ENCODE assay signal across 23 cellular contexts in the genomic region with DNA sequence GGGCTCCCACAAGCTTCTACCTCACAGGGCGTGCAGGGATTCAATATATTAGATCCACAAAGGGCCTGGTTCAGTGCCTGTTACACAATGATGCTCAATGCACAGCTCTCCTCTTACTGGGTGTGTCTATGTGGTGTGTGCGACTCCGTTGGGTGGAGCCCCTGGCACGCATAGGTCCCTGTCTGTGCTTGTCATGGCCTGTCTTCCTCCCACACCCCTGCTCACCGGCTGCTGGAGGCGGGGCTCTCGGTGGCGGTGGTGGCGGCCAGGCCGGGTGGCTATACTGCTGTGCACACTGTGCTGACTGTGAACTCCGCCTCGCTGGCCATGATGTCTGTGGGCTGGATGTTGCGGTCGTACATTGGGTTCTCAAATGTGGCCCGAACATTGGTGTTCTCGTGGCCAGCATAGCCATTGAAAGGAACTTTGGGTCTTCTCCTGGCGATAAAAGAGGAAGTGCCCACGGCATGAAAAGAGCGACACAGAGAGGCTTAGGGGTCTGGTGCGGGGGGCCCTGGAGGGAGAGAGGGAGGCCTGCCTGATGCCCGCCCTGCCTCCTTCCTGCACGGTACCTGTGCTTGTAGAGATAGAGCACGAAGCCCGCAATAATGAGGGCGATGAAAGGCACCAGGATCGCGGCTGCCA. TPM values are rescaled to one million over a fixed set of nuclear protein-coding genes. Genes with fewer than 3 reads are reported as not detected.
A peak's percentile ranks its signal among the peaks of the same experiment; 100 is the strongest.
DNase-seq lines count a peak whose midpoint lies in the region; ATAC-seq, FAIRE-seq and TF ChIP-seq lines count a peak whose summit lies in the region.
"Had no signal": no experiment of that assay in that cellular context is flagged by ENCODE, and none has a peak within 500 bp of the region (broad histone marks: within the 10 kb centered on the region; RNA-seq: fewer than 3 reads in every experiment).

No MANE protein-coding gene starts in this region.

- CTCF ChIA-PET in HEK293 (lab: Yijun Ruan, JAX): interaction anchor here (0.6 kb wide), 1 partner anchor 30 kb away, joined by 3 read pairs; no protein-coding TSS in a partner anchor
- CTCF ChIA-PET in K562 (lab: Yijun Ruan, JAX; ENCODE audit: low intra/inter-chr PET ratio): interaction anchor here (0.7 kb wide), 1 partner anchor 408 kb away, joined by 4 read pairs; no protein-coding TSS in a partner anchor

- no peaks in the 10 kb centered on the region for H3K4me1 ChIP-seq in HEK293 (ENCODE audit: control insufficient read depth, insufficient read depth, low read length)
- peaks cover 0 to 6% of the 10 kb centered on the region in 2 experiments; a peak in 2 of 5 replicates for H3K4me1 ChIP-seq in K562 (replicated peaks in 1 of 2; ENCODE audit: control insufficient read depth in 2 of 2, insufficient read depth in 2 of 2, low read length in 2 of 2)
- H3K4me1 ChIP-seq in colonic mucosa: no peaks in the 10 kb centered on the region

- H3K27ac ChIP-seq in HEK293 (ENCODE audit: extremely low read depth, low read depth, low read length) (no peak overlapping the region), K562 (ENCODE audit: extremely low read depth, low read depth, low read length) (no peak overlapping the region), colonic mucosa (no peak overlapping the region)
- H3K27ac ChIP-seq: C4-2B, KMS-11 had no signal

- no peak overlapping the region for H3K4me3 ChIP-seq in HEK293 (ENCODE audit: low read depth, low read length)
- no peak overlapping the region for H3K4me3 ChIP-seq in NB4 (ENCODE audit: low read depth, low read length)
- no peak overlapping the region; the same call in 1 of the 2 replicates for H3K4me3 ChIP-seq in K562
- H3K4me3 ChIP-seq in MG63: no peak overlapping the region
- H3K4me3 ChIP-seq in colonic mucosa: no peak overlapping the region

- WGBS in K562 (ENCODE audit: insufficient coverage, low coverage, missing lambda C conversion rate): 1% methylated on average over 27 of the region's 27 CpGs

- H3K27me3 ChIP-seq in K562 (ENCODE audit: control insufficient read depth in 2 of 2, insufficient read depth in 2 of 2, low read length in 2 of 2) (peaks cover 39 to 71% of the 10 kb centered on the region in 2 experiments), MG63 (no peaks in the 10 kb centered on the region), colonic mucosa (no peaks in the 10 kb centered on the region)

- in situ Hi-C loops in K562 (cut with MboI): no loop called here

- intact Hi-C loops in K562 (cut with micrococcal nuclease) (loop anchor here (10.0 kb wide), 1 partner anchor 85 kb away; no protein-coding TSS in a partner anchor), colonic mucosa (cut with DNase I) (no loop called here)

- POLR2A ChIA-PET in HEK293 (lab: Yijun Ruan, JAX): no interaction called here
- POLR2A ChIA-PET in K562 (lab: Yijun Ruan, JAX): interaction anchor here (0.7 kb wide), 1 partner anchor 73 kb away, joined by 3 read pairs; no protein-coding TSS in a partner anchor

- 0 out of 2 replicates have a peak, but pooled peaks cover 6% of the 10 kb centered on the region for H4K20me1 ChIP-seq in K562 (replicated peaks; ENCODE audit: control insufficient read depth, insufficient read depth, low read length)

- TF ChIP-seq EP300 in K562 (IDR thresholded peaks at IDR 0.05; ENCODE audit: low read length): no peak

- H3K36me3 ChIP-seq in HEK293 (ENCODE audit: control insufficient read depth in 2 of 2, insufficient read depth in 1 of 2, low read length in 2 of 2): no peaks in the 10 kb centered on the region
- no peaks in the 10 kb centered on the region for H3K36me3 ChIP-seq in K562 (ENCODE audit: control insufficient read depth, insufficient read depth, low read length)
- H3K36me3 ChIP-seq in MG63: no peaks in the 10 kb centered on the region
- no peaks in the 10 kb centered on the region for H3K36me3 ChIP-seq in colonic mucosa

- TF ChIP-seq CTCF in HEK293 (tag by site-specific recombination; IDR thresholded peaks at IDR 0.05) (no peak), NB4 (IDR thresholded peaks at IDR 0.05; ENCODE audit: low read depth, low read length) (no peak), K562 (IDR thresholded peaks at IDR 0.05 in 2 of 3, conservative IDR thresholded peaks at IDR 0.05 in 1 of 3; ENCODE audit: insufficient read depth in 2 of 3, low read depth in 1 of 3, low read length in 3 of 3) (no peak), colonic mucosa (IDR thresholded peaks at IDR 0.05) (no peak)

- FAIRE-seq in K562 (lab: Jason Lieb, UNC) (no peak), GM12892 (lab: Jason Lieb, UNC) (no peak)

- TF ChIP-seq RAD21 in K562 (CRISPR knock-in tag; conservative IDR thresholded peaks at IDR 0.05 in 1 of 2, IDR thresholded peaks at IDR 0.05 in 1 of 2): no peak

- no peaks in the 10 kb centered on the region for H3K79me2 ChIP-seq in K562 (ENCODE audit: control insufficient read depth, insufficient read depth, low read length)

- H3K9me3 ChIP-seq in HEK293 (ENCODE audit: control insufficient read depth, insufficient read depth, low read depth, low read length) (no peaks in the 10 kb centered on the region), K562 (replicated peaks; ENCODE audit: control insufficient read depth, insufficient read depth, low read depth, low read length) (no peaks in the 10 kb centered on the region), MG63 (no peaks in the 10 kb centered on the region), colonic mucosa (no peaks in the 10 kb centered on the region)

- peak; percentile 89 for ATAC-seq in K562
- ATAC-seq: CD8-positive, alpha-beta T cell had no signal

- BruUV-seq in K562 (replicated peaks; lab: Mats Ljungman, UMichigan): no TSS peak

- DNase-seq in NB4 (ENCODE audit: low read depth) (peak; percentile 3), K562 (ENCODE audit: extremely low read depth in 1 of 4, low spot score in 3 of 4) (peak; percentile 33 to 53 (median 44)), hippocampal formation (lab: John Stamatoyannopoulos, UW) (no peak), MG63 (no peak), GM12892 (ENCODE audit: insufficient read length) (no peak), colonic mucosa (no peak)
- DNase-seq: CD8-positive, alpha-beta T cell; DMS 273 treated with DMSO at 0.1 percent for 48 hours; DMS79 treated with DMSO at 0.1 percent for 48 hours; GF-D8; H7; HFFc6; NCI-H1048; NCI-H1417; NCI-H1694; NCI-H2029 treated with DMSO at 0.1 percent for 48 hours; NCI-H226; NCI-H510A; NCI-H69; SHP77 treated with DMSO at 0.1 percent for 48 hours had no signal

- H3K9ac ChIP-seq in K562 (ENCODE audit: insufficient read depth in 1 of 2, low read depth in 2 of 2, low read length in 2 of 2) (no peak overlapping the region), colonic mucosa (ENCODE audit: low read depth in 2 of 2, low read length in 2 of 2) (no peak overlapping the region)
- H3K9ac ChIP-seq: KMS-11 had no signal

- peak overlapping the region; percentile 28; the same call in 1 of the 2 replicates for H3K4me2 ChIP-seq in K562 (ENCODE audit: insufficient read depth, low read length)
- H3K4me2 ChIP-seq: KMS-11 had no signal

- no peaks in the 10 kb centered on the region for H3K9me1 ChIP-seq in K562 (ENCODE audit: control insufficient read depth, insufficient read depth, low read length)

- H2AFZ ChIP-seq in K562 (ENCODE audit: low read depth, low read length): 0 out of 2 replicates have a peak overlapping the region, but pooled peaks have one; percentile 6

- TF ChIP-seq POLR2A in NB4 (IDR thresholded peaks at IDR 0.05; ENCODE audit: extremely low read depth, insufficient read length): no peak
- no peak for TF ChIP-seq POLR2A in K562 (conservative IDR thresholded peaks at IDR 0.05)
- no peak for TF ChIP-seq POLR2A in GM12892 (IDR thresholded peaks at IDR 0.05; ENCODE audit: low read depth, low read length)

TF ChIP-seq in HEK293, 187 proteins besides CTCF, POLR2A, EP300 and RAD21 (continues in another document):
- no peak for TF ChIP-seq PBX3 (CRISPR knock-in tag; IDR thresholded peaks at IDR 0.05)

TF ChIP-seq in K562, 482 proteins besides CTCF, POLR2A, EP300 and RAD21 (continues in another document):
- TF ChIP-seq, protein P1, sequence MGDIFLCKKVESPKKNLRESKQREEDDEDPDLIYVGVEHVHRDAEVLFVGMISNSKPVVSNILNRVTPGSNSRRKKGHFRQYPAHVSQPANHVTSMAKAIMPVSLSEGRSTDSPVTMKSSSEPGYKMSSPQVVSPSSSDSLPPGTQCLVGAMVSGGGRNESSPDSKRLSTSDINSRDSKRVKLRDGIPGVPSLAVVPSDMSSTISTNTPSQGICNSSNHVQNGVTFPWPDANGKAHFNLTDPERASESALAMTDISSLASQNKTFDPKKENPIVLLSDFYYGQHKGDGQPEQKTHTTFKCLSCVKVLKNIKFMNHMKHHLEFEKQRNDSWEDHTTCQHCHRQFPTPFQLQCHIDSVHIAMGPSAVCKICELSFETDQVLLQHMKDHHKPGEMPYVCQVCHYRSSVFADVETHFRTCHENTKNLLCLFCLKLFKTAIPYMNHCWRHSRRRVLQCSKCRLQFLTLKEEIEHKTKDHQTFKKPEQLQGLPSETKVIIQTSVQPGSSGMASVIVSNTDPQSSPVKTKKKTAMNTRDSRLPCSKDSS (IDR thresholded peaks at IDR 0.05; ENCODE audit: low read depth, partially characterized antibody): no peak

RNA-seq across cellular contexts. Expression of gene ZSCAN20, which starts 46.9 kb away (rescaled TPM):
- total RNA-seq in K562 (2011; cell fraction: chromatin; rRNA removed; ENCODE audit: low replicate concordance): 3.8 and 4.1 TPM in 2 replicates
- total RNA-seq in K562 (2011; cell fraction: nucleolus; rRNA removed): 2.5 and 4.3 TPM in 2 replicates
- 2.8 and 2.9 TPM in 2 replicates for total RNA-seq in K562 (2011; cell fraction: nucleoplasm; rRNA removed)
- total RNA-seq in K562 (2014; rRNA removed) (2.2 and 2.5 TPM in 2 replicates), K562 (2014; rRNA removed; fragmentation: Illumina TruSeq; extraction: Trizol) (2.8 and 3.0 TPM in 2 replicates), K562 (2015; rRNA removed; fragmentation: Illumina TruSeq; extraction: Trizol) (3.3 and 3.6 TPM in 2 replicates), K562 (2021) (2.5 and 2.6 TPM in 2 replicates), colonic mucosa (1 to 10 TPM; 5.0 to 5.4 TPM)
- polyA plus RNA-seq in K562 (2011; rRNA removed) (0.80 and 1.7 TPM in 2 replicates), K562 (2014; fragmentation: Illumina TruSeq; extraction: Trizol) (2.0 TPM in 2 replicates), K562 (2014; fragmentation: Nextera tagmentation; extraction: Ambion mirVana) (under 1 TPM; 0.36 to 0.58 TPM), K562 (2014; rRNA removed) (1.4 and 1.8 TPM in 2 replicates)
- polyA plus RNA-seq in K562 (2011; cell fraction: cytosol; rRNA removed): 0.38 and 0.75 TPM in 2 replicates
- polyA plus RNA-seq in K562 (2011; cell fraction: nucleus; rRNA removed): 1.0 and 1.9 TPM in 2 replicates
- 1.8 and 1.9 TPM in 2 replicates for polyA plus RNA-seq in K562 (2012)
- 1.4 and 2.5 TPM in 2 replicates for polyA minus RNA-seq in K562 (2011; rRNA and poly(A)+ RNA removed)
- polyA minus RNA-seq in K562 (2011; cell fraction: cytosol; rRNA and poly(A)+ RNA removed): 0.76 and 1.6 TPM in 2 replicates
- 2.4 and 2.6 TPM in 2 replicates for polyA minus RNA-seq in K562 (2011; cell fraction: nucleus; rRNA and poly(A)+ RNA removed)
- total RNA-seq in MG63 (2014; rRNA removed; shearing (Covaris generic); ENCODE audit: low replicate concordance): 2.4 and 6.7 TPM in 2 replicates
- polyA plus RNA-seq in GM12892 (2012; ENCODE audit: missing spikeins): 2.7 TPM

Comparison
In these comparisons a context has a peak if more than half of its experiments do, and no peak if none do; other contexts are left out.
1. DNase-seq: peak in NB4 (single experiment) and K562 (4 of 4); none in hippocampal formation (0 of 2), MG63 (single experiment), GM12892 (single experiment) and colonic mucosa (single experiment).
2. Of the 44 proteins assayed by ChIP-seq in both K562 and HEK293: peak only in K562: none; only in HEK293: KLF1; in both: none; in neither: 43.